ENCODE assay signal across 40 cellular contexts in genomic region chr15:71822890-71823289, GRCh38. TPM values are rescaled to one million over a fixed set of nuclear protein-coding genes. Genes with fewer than 3 reads are reported as not detected.
"Had no signal": no experiment of that assay in that cellular context is flagged by ENCODE, and none has a peak within 500 bp of the region (broad histone marks: within the 10 kb centered on the region; RNA-seq: fewer than 3 reads in every experiment).

No MANE protein-coding gene starts in this region.

- H3K27ac Mint-ChIP-seq: activated B cell treated with CpG ODN at 0.5 μM for 24 hours; activated CD4-positive, alpha-beta memory T cell treated with anti-CD3 and anti-CD28 coated beads for 36 hours; activated CD4-positive, alpha-beta T cell treated with anti-CD3 and anti-CD28 coated beads, Interleukin-2, amount 10 ng/mL, durations not matched to agents 24 days and 14 days; activated CD8-positive, alpha-beta T cell treated with anti-CD3 and anti-CD28 coated beads for 36 hours; activated naive CD4-positive, alpha-beta T cell treated with anti-CD3 and anti-CD28 coated beads for 36 hours; activated naive CD8-positive, alpha-beta T cell; activated naive CD8-positive, alpha-beta T cell treated with anti-CD3 and anti-CD28 coated beads, Interleukin-2, amount 10 ng/mL, durations not matched to agents 7 days and 5 days; activated naive CD8-positive, alpha-beta T cell treated with anti-CD3 and anti-CD28 coated beads, Interleukin-2, amount 50 U/mL, for 24 hours; activated T-cell treated with anti-CD3 and anti-CD28 coated beads, Interleukin-2, amount 50 U/mL, for 72 hours; activated T-helper 1 cell treated with anti-CD3 and anti-CD28 coated beads, Interleukin-12 subunit alpha, Interleukin-12 subunit beta, Interleukin-2, Interleukin-4 antibody, amounts not matched to agents 30 ng/mL and 10 ng/mL and 1 ng/mL, durations not matched to agents 14 hours and 24 hours and 36 hours; activated T-helper 17 cell treated with anti-CD3 and anti-CD28 coated beads, Interleukin-2, amount 50 U/mL, for 72 hours; T-helper 1 cell treated with Interleukin-12 subunit alpha and Interleukin-12 subunit beta and Interleukin-4 antibody, amounts not matched to agents 30 μg/mL and 1 μg/mL, for 36 hours; T-helper 2 cell treated with Interferon-gamma antibody and Interleukin-4, amounts not matched to agents 5 μg/mL and 100 μg/mL, for 36 hours had no signal

- H3K36me3 ChIP-seq: breast epithelium had no signal

- H3K4me1 ChIP-seq: adrenal gland, body of pancreas, breast epithelium had no signal

- FAIRE-seq: astrocyte, TTC549 had no signal

- H3K4me3 ChIP-seq: adrenal gland, body of pancreas, breast epithelium had no signal

- ATAC-seq: activated CD8-positive, alpha-beta T cell treated with anti-CD3 and anti-CD28 coated beads for 36 hours; activated naive CD8-positive, alpha-beta T cell treated with anti-CD3 and anti-CD28 coated beads, Interleukin-2, amount 50 U/mL, for 24 hours; activated T-cell treated with anti-CD3 and anti-CD28 coated beads, Interleukin-2, amount 50 U/mL, for 4 hours; activated T-cell treated with anti-CD3 and anti-CD28 coated beads, Interleukin-2, amount 50 U/mL, for 72 hours; activated T-helper 17 cell treated with anti-CD3 and anti-CD28 coated beads, Interleukin-2, amount 50 U/mL, for 72 hours; body of pancreas had no signal

- DNase-seq: activated B cell treated with CpG ODN at 0.5 μM for 24 hours; activated CD4-positive, alpha-beta memory T cell treated with anti-CD3 and anti-CD28 coated beads for 36 hours; activated CD4-positive, alpha-beta T cell treated with anti-CD3 and anti-CD28 coated beads for 4 hours; activated CD4-positive, alpha-beta T cell treated with anti-CD3 and anti-CD28 coated beads, Interleukin-2, amount 10 ng/mL, durations not matched to agents 24 days and 14 days; activated CD4-positive, alpha-beta T cell treated with anti-CD3 and anti-CD28 coated beads, Interleukin-2, amount 50 U/mL, for 1 hour; activated CD4-positive, alpha-beta T cell treated with anti-CD3 and anti-CD28 coated beads, Interleukin-2, amount 50 U/mL, for 4 hours; activated CD4-positive, CD25-positive, alpha-beta regulatory T cell treated with anti-CD3 and anti-CD28 coated beads, Interleukin-2, amount 50 U/mL, for 72 hours; activated CD8-positive, alpha-beta memory T cell treated with anti-CD3 and anti-CD28 coated beads, Interleukin-2, amount 50 U/mL, for 4 hours; activated CD8-positive, alpha-beta T cell treated with anti-CD3 and anti-CD28 coated beads for 36 hours; activated effector memory CD4-positive, alpha-beta T cell treated with anti-CD3 and anti-CD28 coated beads, Interleukin-2, amount 50 U/mL, for 16 hours; activated gamma-delta T cell treated with Interleukin-2 at 50 U/mL for 16 hours; activated naive CD4-positive, alpha-beta T cell; activated naive CD4-positive, alpha-beta T cell treated with anti-CD3 and anti-CD28 coated beads for 36 hours; activated naive CD4-positive, alpha-beta T cell treated with anti-CD3 and anti-CD28 coated beads, Interleukin-2, amount 50 U/mL, for 16 hours; activated naive CD8-positive, alpha-beta T cell treated with anti-CD3 and anti-CD28 coated beads, Interleukin-2, amount 10 ng/mL, durations not matched to agents 7 days and 5 days; activated naive CD8-positive, alpha-beta T cell treated with anti-CD3 and anti-CD28 coated beads, Interleukin-2, amount 50 U/mL, for 24 hours; activated T-cell treated with anti-CD3 and anti-CD28 coated beads for 4 hours; activated T-cell treated with anti-CD3 and anti-CD28 coated beads, Interleukin-2, amount 50 U/mL, for 1 hour; activated T-cell treated with anti-CD3 and anti-CD28 coated beads, Interleukin-2, amount 50 U/mL, for 4 hours; activated T-cell treated with anti-CD3 and anti-CD28 coated beads, Interleukin-2, amount 50 U/mL, for 72 hours; adrenal gland; amniotic stem cell; aorta; body of pancreas; brain microvascular endothelial cell; central memory CD4-positive, alpha-beta T cell; T-helper 1 cell; T-helper 2 cell; T-helper 9 cell had no signal

- H3K27ac ChIP-seq: adrenal gland, body of pancreas, brain microvascular endothelial cell, breast epithelium, VCaP had no signal

- H3K27me3 ChIP-seq: adrenal gland, body of pancreas, brain microvascular endothelial cell, breast epithelium had no signal

- H3K9me3 ChIP-seq: body of pancreas had no signal

RNA-seq across cellular contexts. Expression of gene NR2E3, which starts 12.5 kb away (rescaled TPM):
- total RNA-seq: activated B cell treated with CpG ODN at 0.5 μM for 24 hours; activated CD4-positive, alpha-beta memory T cell treated with anti-CD3 and anti-CD28 coated beads for 36 hours; activated CD4-positive, alpha-beta T cell treated with anti-CD3 and anti-CD28 coated beads, Interleukin-2, amount 10 ng/mL, durations not matched to agents 24 days and 14 days; activated CD8-positive, alpha-beta memory T cell treated with anti-CD3 and anti-CD28 coated beads for 36 hours; activated CD8-positive, alpha-beta T cell treated with anti-CD3 and anti-CD28 coated beads for 36 hours; activated naive CD4-positive, alpha-beta T cell treated with anti-CD3 and anti-CD28 coated beads for 36 hours; activated naive CD8-positive, alpha-beta T cell treated with anti-CD3 and anti-CD28 coated beads, Interleukin-2, amount 10 ng/mL, durations not matched to agents 7 days and 5 days; activated T-cell treated with anti-CD3 and anti-CD28 coated beads, Interleukin-2, amount 50 U/mL, for 4 hours; activated T-cell treated with anti-CD3 and anti-CD28 coated beads, Interleukin-2, amount 50 U/mL, for 72 hours; activated T-helper 1 cell treated with anti-CD3 and anti-CD28 coated beads, Interleukin-12 subunit alpha, Interleukin-12 subunit beta, Interleukin-2, Interleukin-4 antibody, amounts not matched to agents 30 ng/mL and 10 ng/mL and 1 ng/mL, durations not matched to agents 14 hours and 24 hours and 36 hours; activated T-helper 17 cell treated with anti-CD3 and anti-CD28 coated beads, Interleukin-2, amount 50 U/mL, for 72 hours; astrocyte; cardiac septum had no signal
